In the genomic region with DNA sequence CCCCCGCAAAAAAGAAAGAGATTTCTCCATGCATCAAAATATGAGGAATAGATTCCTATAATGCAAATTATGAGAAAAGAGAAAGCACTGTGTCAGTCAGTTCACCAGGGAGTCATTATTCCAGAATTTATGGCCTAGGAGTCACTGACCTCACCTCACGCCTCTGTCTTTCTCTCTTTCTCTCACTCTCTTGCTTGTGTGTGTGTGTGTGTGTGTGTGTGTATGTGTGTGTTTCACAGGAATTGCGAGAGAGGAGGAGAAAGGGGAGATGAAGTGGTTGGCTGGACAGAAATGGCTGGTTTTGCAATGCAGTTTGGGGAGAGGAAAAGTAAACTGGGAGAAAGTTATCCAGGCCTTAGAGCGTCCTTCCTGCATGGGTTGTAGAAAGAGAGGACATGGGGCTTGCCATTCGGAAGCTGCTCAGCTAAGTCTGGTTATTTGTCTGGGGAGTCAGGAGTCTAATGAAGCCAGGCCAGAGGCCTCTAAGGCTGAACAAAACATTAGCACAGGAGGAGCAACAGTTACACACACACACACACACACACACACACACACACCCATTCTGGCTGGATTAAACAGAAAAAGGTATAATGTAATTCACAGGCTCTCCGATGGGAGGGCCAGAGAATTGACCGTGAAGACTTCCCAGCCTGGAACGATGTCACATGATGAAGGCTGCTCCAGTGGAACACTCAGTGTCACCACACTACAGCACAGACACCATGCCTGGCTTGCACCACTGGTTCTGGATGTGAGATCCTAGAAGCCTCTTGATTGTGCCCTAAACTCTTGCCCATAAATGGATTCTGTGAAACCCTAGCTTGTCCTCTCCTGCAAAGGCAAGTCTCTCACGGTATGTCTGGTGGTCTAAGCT, we compare ENCODE assay signal across 17 cellular contexts. TPM values are rescaled to one million over a fixed set of nuclear protein-coding genes. Genes with fewer than 3 reads are reported as not detected.
"Had no signal": no experiment of that assay in that cellular context is flagged by ENCODE, and none has a peak within 500 bp of the region (broad histone marks: within the 10 kb centered on the region; RNA-seq: fewer than 3 reads in every experiment).

No MANE protein-coding gene starts in this region.

- H3K4me1 Mint-ChIP-seq: natural killer cell; stimulated activated memory B cell treated with anti-CD40 and anti-IgM and Interleukin-4, amounts not matched to agents 10 μg/mL and 1 μg/mL and 100 μg/mL, for 72 hours had no signal

- H3K27ac Mint-ChIP-seq: natural killer cell; stimulated activated memory B cell treated with anti-CD40 and anti-IgM and Interleukin-4, amounts not matched to agents 10 μg/mL and 1 μg/mL and 100 μg/mL, for 72 hours had no signal

- DNase-seq: activated CD4-positive, CD25-positive, alpha-beta regulatory T cell treated with anti-CD3 and anti-CD28 coated beads, Interleukin-2, amount 50 U/mL, for 72 hours; activated naive CD4-positive, alpha-beta T cell treated with Interleukin-2 at 50 U/mL for 16 hours; kidney; left ventricle myocardium superior; mesendoderm; natural killer cell; ovary; tibial artery had no signal

- H3K9me3 ChIP-seq: ascending aorta, ovary, tibial artery had no signal

- H3K4me1 ChIP-seq: ascending aorta, tibial artery had no signal

- H3K9me3 Mint-ChIP-seq: natural killer cell; stimulated activated memory B cell treated with anti-CD40 and anti-IgM and Interleukin-4, amounts not matched to agents 10 μg/mL and 1 μg/mL and 100 μg/mL, for 72 hours had no signal

- H3K27me3 ChIP-seq: ascending aorta, hepatocyte, ovary had no signal

- H3K36me3 Mint-ChIP-seq: natural killer cell; stimulated activated memory B cell treated with anti-CD40 and anti-IgM and Interleukin-4, amounts not matched to agents 10 μg/mL and 1 μg/mL and 100 μg/mL, for 72 hours had no signal

- H3K4me3 ChIP-seq: ascending aorta, hepatocyte, ovary, tibial artery had no signal

- H3K4me3 Mint-ChIP-seq: natural killer cell; stimulated activated memory B cell treated with anti-CD40 and anti-IgM and Interleukin-4, amounts not matched to agents 10 μg/mL and 1 μg/mL and 100 μg/mL, for 72 hours had no signal

- H3K36me3 ChIP-seq: ascending aorta, ovary, tibial artery had no signal

RNA-seq across cellular contexts. Expression of gene FFAR4, which starts 12.7 kb away (rescaled TPM):
- total RNA-seq: activated CD8-positive, alpha-beta memory T cell treated with anti-CD3 and anti-CD28 coated beads for 36 hours; ascending aorta; chondrocyte; dermis microvascular lymphatic vessel endothelial cell; epithelial cell of proximal tubule; glomerular endothelial cell; hepatocyte; natural killer cell; T-helper 1 cell treated with Interleukin-12 subunit alpha and Interleukin-12 subunit beta and Interleukin-4 antibody, amounts not matched to agents 30 ng/mL and 1 ng/mL, for 36 hours had no signal

RNA-seq across cellular contexts. Expression of gene RBP4, which starts 47.3 kb away (rescaled TPM):
- total RNA-seq: activated CD8-positive, alpha-beta memory T cell treated with anti-CD3 and anti-CD28 coated beads for 36 hours; dermis microvascular lymphatic vessel endothelial cell; glomerular endothelial cell; natural killer cell; T-helper 1 cell treated with Interleukin-12 subunit alpha and Interleukin-12 subunit beta and Interleukin-4 antibody, amounts not matched to agents 30 ng/mL and 1 ng/mL, for 36 hours had no signal

RNA-seq across cellular contexts. Expression of gene CEP55, which starts 57.3 kb away (rescaled TPM):
- total RNA-seq: ascending aorta had no signal

RNA-seq across cellular contexts. Expression of gene PDE6C, which starts 58.6 kb away (rescaled TPM):
- total RNA-seq: activated CD8-positive, alpha-beta memory T cell treated with anti-CD3 and anti-CD28 coated beads for 36 hours; ascending aorta; chondrocyte; dermis microvascular lymphatic vessel endothelial cell; epithelial cell of proximal tubule; glomerular endothelial cell; kidney; left ventricle myocardium superior; natural killer cell; ovary; T-helper 1 cell treated with Interleukin-12 subunit alpha and Interleukin-12 subunit beta and Interleukin-4 antibody, amounts not matched to agents 30 ng/mL and 1 ng/mL, for 36 hours had no signal
